Comparison of ENCODE assay signal across 8 cellular contexts in the genomic region with DNA sequence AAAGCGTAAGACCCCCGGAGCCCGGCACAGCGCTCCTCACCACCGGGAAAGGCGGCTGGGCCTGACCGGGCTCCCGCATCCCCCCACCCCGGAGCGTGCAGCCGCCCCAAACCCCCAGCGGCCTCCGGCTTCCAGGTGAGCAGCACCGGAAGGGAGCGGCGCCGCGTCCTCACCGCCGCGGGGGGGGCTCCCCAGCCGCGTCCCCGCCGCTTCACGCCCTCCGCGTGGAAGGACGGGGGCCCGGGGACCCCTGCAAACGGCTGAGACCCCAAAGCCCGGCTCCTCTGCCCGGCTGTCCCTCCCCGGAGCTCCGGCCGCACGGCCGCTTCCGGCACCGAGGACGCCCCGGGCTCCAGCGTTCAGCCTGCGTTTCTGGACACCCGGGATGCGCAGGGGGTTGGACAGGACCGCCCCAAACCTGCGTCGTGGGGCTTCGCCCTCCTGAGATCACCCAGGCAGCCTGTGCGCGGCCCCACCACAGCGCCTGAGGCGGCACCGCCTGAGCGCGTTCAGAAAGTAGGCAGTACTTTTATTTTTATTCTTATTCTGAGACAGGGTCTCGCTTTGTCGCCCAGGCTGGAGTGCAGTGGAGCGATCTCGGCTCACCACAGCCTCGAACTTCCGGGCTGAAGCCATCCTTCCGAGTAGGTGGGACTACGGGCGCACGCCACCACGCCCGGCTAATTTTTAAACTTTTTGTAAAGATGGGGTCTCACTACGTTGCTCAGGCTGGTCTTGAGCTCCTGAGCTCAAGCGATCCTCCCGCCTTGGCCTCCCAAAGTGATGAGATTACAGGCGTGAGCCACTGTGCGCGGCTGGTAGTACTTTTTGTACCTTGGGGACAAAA. TPM values are rescaled to one million over a fixed set of nuclear protein-coding genes. Genes with fewer than 3 reads are reported as not detected.
DNase-seq lines count a peak whose midpoint lies in the region; ATAC-seq and TF ChIP-seq lines count a peak whose summit lies in the region.

No MANE protein-coding gene starts in this region.

- peak overlapping the region; percentile 85 for H3K4me3 Mint-ChIP-seq in activated T-helper 2 cell treated with anti-CD3 and anti-CD28 coated beads, Interferon-gamma antibody, Interleukin-2, Interleukin-4, amounts not matched to agents 10 μg/mL and 5 μg/mL and 100 μg/mL, durations not matched to agents 14 hours and 24 hours and 36 hours (ENCODE audit: low read depth)

- peaks cover 45% of the 10 kb centered on the region for H3K4me1 Mint-ChIP-seq in activated T-helper 2 cell treated with anti-CD3 and anti-CD28 coated beads, Interferon-gamma antibody, Interleukin-2, Interleukin-4, amounts not matched to agents 10 μg/mL and 5 μg/mL and 100 μg/mL, durations not matched to agents 14 hours and 24 hours and 36 hours (ENCODE audit: low read depth)

- intact Hi-C loops in activated T-helper 2 cell treated with anti-CD3 and anti-CD28 coated beads, Interferon-gamma antibody, Interleukin-2, Interleukin-4, amounts not matched to agents 10 μg/mL and 5 μg/mL and 100 μg/mL, durations not matched to agents 14 hours and 24 hours and 36 hours (cut with micrococcal nuclease), result loop anchor here (1.0 kb wide), 1 partner anchor 21 kb away; no protein-coding TSS in a partner anchor

- no peak for TF ChIP-seq CTCF in AG09319 (IDR thresholded peaks at IDR 0.05; ENCODE audit: low read depth, low read length)

- DNase-seq in AG09319 (ENCODE audit: extremely low read depth, low read depth), result peak; percentile 20
- DNase-seq in NCI-H526 treated with DMSO at 0.1 percent for 48 hours (lab: John Stamatoyannopoulos, UW), result peak; percentile 77
- peak; percentile 68 for DNase-seq in activated T-helper 2 cell treated with anti-CD3 and anti-CD28 coated beads, Interferon-gamma antibody, Interleukin-2, Interleukin-4, amounts not matched to agents 10 μg/mL and 5 μg/mL and 100 μg/mL, durations not matched to agents 14 hours and 24 hours and 36 hours (ENCODE audit: low spot score)
- peak; percentile 76 for DNase-seq in foreskin melanocyte
- DNase-seq in NCI-H1694 (lab: John Stamatoyannopoulos, UW), result no peak

- ATAC-seq in GM18858 (IDR thresholded peaks at IDR 0.05; ENCODE audit: unreplicated experiment) (peak; percentile 58), HG03039 (IDR thresholded peaks at IDR 0.05; ENCODE audit: unreplicated experiment) (peak; percentile 57)

- no peaks in the 10 kb centered on the region for H3K4me1 ChIP-seq in rectal smooth muscle tissue (ENCODE audit: control insufficient read depth, insufficient read depth, low read length)

- peak overlapping the region; percentile 70 for H3K4me3 ChIP-seq in rectal smooth muscle tissue (ENCODE audit: low read length)

- H3K9me3 Mint-ChIP-seq in activated T-helper 2 cell treated with anti-CD3 and anti-CD28 coated beads, Interferon-gamma antibody, Interleukin-2, Interleukin-4, amounts not matched to agents 10 μg/mL and 5 μg/mL and 100 μg/mL, durations not matched to agents 14 hours and 24 hours and 36 hours, result peaks cover 3% of the 10 kb centered on the region

- peaks cover 3% of the 10 kb centered on the region for H3K27me3 ChIP-seq in rectal smooth muscle tissue (ENCODE audit: control insufficient read depth, insufficient read depth, low read length)

- H3K27ac Mint-ChIP-seq in activated T-helper 2 cell treated with anti-CD3 and anti-CD28 coated beads, Interferon-gamma antibody, Interleukin-2, Interleukin-4, amounts not matched to agents 10 μg/mL and 5 μg/mL and 100 μg/mL, durations not matched to agents 14 hours and 24 hours and 36 hours, result peak overlapping the region; percentile 91

- peaks cover 34% of the 10 kb centered on the region for H3K36me3 Mint-ChIP-seq in activated T-helper 2 cell treated with anti-CD3 and anti-CD28 coated beads, Interferon-gamma antibody, Interleukin-2, Interleukin-4, amounts not matched to agents 10 μg/mL and 5 μg/mL and 100 μg/mL, durations not matched to agents 14 hours and 24 hours and 36 hours (ENCODE audit: low read depth)

- no peaks in the 10 kb centered on the region for H3K36me3 ChIP-seq in rectal smooth muscle tissue (ENCODE audit: control insufficient read depth, insufficient read depth, low read length)

- no peaks in the 10 kb centered on the region for H3K27me3 Mint-ChIP-seq in activated T-helper 2 cell treated with anti-CD3 and anti-CD28 coated beads, Interferon-gamma antibody, Interleukin-2, Interleukin-4, amounts not matched to agents 10 μg/mL and 5 μg/mL and 100 μg/mL, durations not matched to agents 14 hours and 24 hours and 36 hours (ENCODE audit: low read depth)

- peak overlapping the region; percentile 74 for H3K9ac ChIP-seq in rectal smooth muscle tissue (ENCODE audit: low read length)

- H3K27ac ChIP-seq in rectal smooth muscle tissue (ENCODE audit: low read depth, low read length), result peak overlapping the region; percentile 48

RNA-seq across cellular contexts. Expression of a gene that starts 51.6 kb away (rescaled TPM):
- total RNA-seq in activated T-helper 2 cell treated with anti-CD3 and anti-CD28 coated beads, Interferon-gamma antibody, Interleukin-2, Interleukin-4, amounts not matched to agents 10 μg/mL and 5 μg/mL and 100 μg/mL, durations not matched to agents 14 hours and 24 hours and 36 hours, result 58.9 and 65.3 TPM in 2 replicates
